ENCODE assay signal across 20 cellular contexts in genomic region chr21:42599962-42600361, GRCh38. TPM values are rescaled to one million over a fixed set of nuclear protein-coding genes. Genes with fewer than 3 reads are reported as not detected.
DNase-seq lines count a peak whose midpoint lies in the region; ATAC-seq, FAIRE-seq and TF ChIP-seq lines count a peak whose summit lies in the region.
"Had no signal": no experiment of that assay in that cellular context is flagged by ENCODE, and none has a peak within 500 bp of the region (broad histone marks: within the 10 kb centered on the region; RNA-seq: fewer than 3 reads in every experiment).

No MANE protein-coding gene starts in this region.

- H3K4me1 ChIP-seq in K562 (replicated peaks in 1 of 2; ENCODE audit: control insufficient read depth in 2 of 2, insufficient read depth in 2 of 2, low read length in 2 of 2) (no peaks in the 10 kb centered on the region), upper lobe of right lung (no peaks in the 10 kb centered on the region)
- H3K4me1 ChIP-seq: BE2C, HAP-1 had no signal

- TF ChIP-seq EP300 in K562 (IDR thresholded peaks at IDR 0.05; ENCODE audit: low read length) = no peak

- H3K9ac ChIP-seq in K562 (ENCODE audit: insufficient read depth in 1 of 2, low read depth in 2 of 2, low read length in 2 of 2) = no peak overlapping the region

- H3K36me3 ChIP-seq in K562 (ENCODE audit: control insufficient read depth, insufficient read depth, low read length) (no peaks in the 10 kb centered on the region), upper lobe of right lung (no peaks in the 10 kb centered on the region)
- H3K36me3 ChIP-seq: BE2C, HAP-1 had no signal

- H3K9me3 ChIP-seq in K562 (replicated peaks; ENCODE audit: control insufficient read depth, insufficient read depth, low read depth, low read length) = peaks cover 2% of the 10 kb centered on the region; the same call in 1 of the 2 replicates
- no peaks in the 10 kb centered on the region for H3K9me3 ChIP-seq in upper lobe of right lung
- H3K9me3 ChIP-seq: BE2C, HAP-1 had no signal

- POLR2A ChIA-PET in K562 (lab: Yijun Ruan, JAX) = no interaction called here

- in situ Hi-C loops in K562 (cut with MboI) = loop anchor here (10.0 kb wide), 1 partner anchor 215 kb away; no protein-coding TSS in a partner anchor

- no peak for ATAC-seq in K562
- no peak for ATAC-seq in upper lobe of right lung
- ATAC-seq in GM21390 (IDR thresholded peaks at IDR 0.05; ENCODE audit: unreplicated experiment) = no peak
- no peak for ATAC-seq in HG02981 (IDR thresholded peaks at IDR 0.05; ENCODE audit: unreplicated experiment)

- BruUV-seq in K562 (replicated peaks; lab: Mats Ljungman, UMichigan) = no TSS peak

- no peak overlapping the region for H3K4me3 ChIP-seq in K562
- H3K4me3 ChIP-seq in upper lobe of right lung = no peak overlapping the region
- H3K4me3 ChIP-seq: HAP-1 had no signal

- H2AFZ ChIP-seq in K562 (ENCODE audit: low read depth, low read length) = no peak overlapping the region

- H3K27me3 ChIP-seq in K562 (ENCODE audit: control insufficient read depth in 2 of 2, insufficient read depth in 2 of 2, low read length in 2 of 2) = peaks cover 46 to 66% of the 10 kb centered on the region in 2 experiments
- no peaks in the 10 kb centered on the region for H3K27me3 ChIP-seq in upper lobe of right lung

- TF ChIP-seq POLR2A in K562 (conservative IDR thresholded peaks at IDR 0.05) = no peak

- no peak for FAIRE-seq in K562 (lab: Jason Lieb, UNC)
- FAIRE-seq: A204.1, G401.6, GM12891, GM18507 had no signal

- intact Hi-C loops in K562 (cut with micrococcal nuclease) (no loop called here), upper lobe of right lung (cut with DNase I) (no loop called here)

- no peaks in the 10 kb centered on the region for H3K9me1 ChIP-seq in K562 (ENCODE audit: control insufficient read depth, insufficient read depth, low read length)

- H4K20me1 ChIP-seq in K562 (replicated peaks; ENCODE audit: control insufficient read depth, insufficient read depth, low read length) = no peaks in the 10 kb centered on the region

- peak; percentile 38 for DNase-seq in activated effector memory CD4-positive, alpha-beta T cell treated with anti-CD3 and anti-CD28 coated beads, Interleukin-2, amount 50 U/mL, for 16 hours
- DNase-seq in activated effector memory CD4-positive, alpha-beta T cell treated with Interleukin-2 at 50 U/mL for 16 hours = no peak
- DNase-seq in K562 (ENCODE audit: extremely low read depth in 1 of 4, low spot score in 3 of 4) (no peak), mesenteric fat pad (ENCODE audit: low spot score) (peak; percentile 60), upper lobe of right lung (peak; percentile 50)
- DNase-seq: ACHN; BE2C; C1 segment of cervical spinal cord; CD4-positive, CD25-positive, alpha-beta regulatory T cell; CD8-positive, alpha-beta memory T cell; COR-L47; DMS 273 treated with DMSO at 0.1 percent for 48 hours had no signal

- no peak for TF ChIP-seq RAD21 in K562 (CRISPR knock-in tag; conservative IDR thresholded peaks at IDR 0.05 in 1 of 2, IDR thresholded peaks at IDR 0.05 in 1 of 2)

- no peaks in the 10 kb centered on the region for H3K79me2 ChIP-seq in K562 (ENCODE audit: control insufficient read depth, insufficient read depth, low read length)

- H3K27ac ChIP-seq in K562 (ENCODE audit: extremely low read depth, low read depth, low read length) = no peak overlapping the region
- H3K27ac ChIP-seq in upper lobe of right lung = no peak overlapping the region
- H3K27ac ChIP-seq: HL-60 had no signal

- WGBS in K562 (ENCODE audit: insufficient coverage, low coverage, missing lambda C conversion rate) = under 1% methylated on average over 8 of the region's 8 CpGs

- TF ChIP-seq CTCF in K562 (IDR thresholded peaks at IDR 0.05 in 2 of 3, conservative IDR thresholded peaks at IDR 0.05 in 1 of 3; ENCODE audit: insufficient read depth in 2 of 3, low read depth in 1 of 3, low read length in 3 of 3) (no peak), upper lobe of right lung (IDR thresholded peaks at IDR 0.05) (no peak)

- CTCF ChIA-PET in K562 (lab: Yijun Ruan, JAX; ENCODE audit: low intra/inter-chr PET ratio) = no interaction called here

- H3K4me2 ChIP-seq in K562 (ENCODE audit: insufficient read depth, low read length) = no peak overlapping the region

TF ChIP-seq in K562, 482 proteins besides CTCF, POLR2A, EP300 and RAD21:
- TF ChIP-seq EZH2 (IDR thresholded peaks at IDR 0.05; ENCODE audit: borderline replicate concordance, low read depth, low read length) (0 out of 2 replicates have a peak, but pooled peaks have one; percentile 42), RBM14 (IDR thresholded peaks at IDR 0.05; ENCODE audit: borderline replicate concordance, insufficient read depth, low read depth, low read length) (no peak), MCM2 (IDR thresholded peaks at IDR 0.05; ENCODE audit: low read depth) (no peak)

RNA-seq across cellular contexts. Expression of gene PDE9A, which starts 53.5 kb away (rescaled TPM):
- total RNA-seq in K562 (2011; cell fraction: chromatin; rRNA removed; ENCODE audit: low replicate concordance) = 0.12 and 0.63 TPM in 2 replicates
- total RNA-seq in K562 (2011; cell fraction: nucleolus; rRNA removed) = 0.92 TPM in 1 of 2 replicates, not detected in the other
- total RNA-seq in K562 (2011; cell fraction: nucleoplasm; rRNA removed) = not detected in 2 replicates
- total RNA-seq in K562 (2014; rRNA removed) = not detected in 2 replicates
- total RNA-seq in K562 (2014; rRNA removed; fragmentation: Illumina TruSeq; extraction: Trizol) = not detected in 2 replicates
- not detected in 2 replicates for total RNA-seq in K562 (2015; rRNA removed; fragmentation: Illumina TruSeq; extraction: Trizol)
- 0.27 TPM in 1 of 2 replicates, not detected in the other for total RNA-seq in K562 (2021)
- 0.07 TPM in 1 of 2 replicates, not detected in the other for polyA plus RNA-seq in K562 (2011; rRNA removed)
- polyA plus RNA-seq in K562 (2011; cell fraction: cytosol; rRNA removed) = 0.13 TPM in 1 of 2 replicates, not detected in the other
- 0.15 TPM in 1 of 2 replicates, not detected in the other for polyA plus RNA-seq in K562 (2011; cell fraction: nucleus; rRNA removed)
- polyA plus RNA-seq in K562 (2012) = not detected in 2 replicates
- polyA plus RNA-seq in K562 (2014; fragmentation: Illumina TruSeq; extraction: Trizol) = not detected in 2 replicates
- not detected for polyA plus RNA-seq in K562 (2014; fragmentation: Nextera tagmentation; extraction: Ambion mirVana)
- not detected in 2 replicates for polyA plus RNA-seq in K562 (2014; rRNA removed)
- not detected in 2 replicates for polyA minus RNA-seq in K562 (2011; rRNA and poly(A)+ RNA removed)
- polyA minus RNA-seq in K562 (2011; cell fraction: cytosol; rRNA and poly(A)+ RNA removed) = not detected in 2 replicates
- not detected in 2 replicates for polyA minus RNA-seq in K562 (2011; cell fraction: nucleus; rRNA and poly(A)+ RNA removed)
- total RNA-seq in mesenteric fat pad = 7.9 TPM
- 15.3 TPM for total RNA-seq in upper lobe of right lung

Comparison
In these comparisons a context has a peak if more than half of its experiments do, and no peak if none do; other contexts are left out.
1. DNase-seq: peak in activated effector memory CD4-positive, alpha-beta T cell treated with anti-CD3 and anti-CD28 coated beads, Interleukin-2, amount 50 U/mL, for 16 hours (single experiment), mesenteric fat pad (single experiment) and upper lobe of right lung (single experiment); none in activated effector memory CD4-positive, alpha-beta T cell treated with Interleukin-2 at 50 U/mL for 16 hours (single experiment) and K562 (0 of 4).